ENCODE assay signal across 19 cellular contexts in genomic region chr14:21993070-21993469, GRCh38.
A peak's percentile ranks its signal among the peaks of the same experiment; 100 is the strongest.
DNase-seq lines count a peak whose midpoint lies in the region; ATAC-seq and TF ChIP-seq lines count a peak whose summit lies in the region.
"Had no signal": no experiment of that assay in that cellular context is flagged by ENCODE, and none has a peak within 500 bp of the region (broad histone marks: within the 10 kb centered on the region; RNA-seq: fewer than 3 reads in every experiment).

No MANE protein-coding gene starts in this region.

- TF ChIP-seq CTCF in upper lobe of right lung (IDR thresholded peaks at IDR 0.05): no peak

- no peaks in the 10 kb centered on the region for H3K36me3 Mint-ChIP-seq in T-helper 1 cell treated with Interleukin-12 subunit alpha and Interleukin-12 subunit beta and Interleukin-4 antibody, amounts not matched to agents 30 μg/mL and 1 μg/mL, for 36 hours (ENCODE audit: low read depth)
- H3K36me3 Mint-ChIP-seq in activated naive CD4-positive, alpha-beta T cell treated with anti-CD3 and anti-CD28 coated beads, Interleukin-2, amount 10 ng/mL, durations not matched to agents 7 days and 5 days: peaks cover 4% of the 10 kb centered on the region
- no peaks in the 10 kb centered on the region for H3K36me3 Mint-ChIP-seq in activated T-helper 1 cell treated with anti-CD3 and anti-CD28 coated beads, Interleukin-12 subunit alpha, Interleukin-12 subunit beta, Interleukin-2, Interleukin-4 antibody, amounts not matched to agents 30 ng/mL and 10 ng/mL and 1 ng/mL, durations not matched to agents 14 hours and 24 hours and 36 hours (ENCODE audit: low read depth)

- H3K27ac ChIP-seq in upper lobe of right lung: no peak overlapping the region
- H3K27ac ChIP-seq: 22Rv1; BLaER1 treated with 17β-estradiol and CSF1 and Interleukin-3, amounts not matched to agents 10 nM and 100 nM had no signal

- no peaks in the 10 kb centered on the region for H3K4me1 ChIP-seq in upper lobe of right lung

- CTCF ChIA-PET in activated naive CD4-positive, alpha-beta T cell treated with anti-CD3 and anti-CD28 coated beads, Interleukin-2, amount 10 ng/mL, durations not matched to agents 7 days and 5 days (lab: Charles Lee): interaction anchor here (1.2 to 7.0 kb wide), 4 partner anchors 14 to 577 kb away, joined by 3 to 69 read pairs (median 5); no protein-coding TSS in a partner anchor

- DNase-seq in T-helper 1 cell: no peak
- DNase-seq in activated naive CD4-positive, alpha-beta T cell treated with anti-CD3 and anti-CD28 coated beads, Interleukin-2, amount 10 ng/mL, durations not matched to agents 7 days and 5 days: no peak
- DNase-seq in activated naive CD4-positive, alpha-beta T cell (lab: John Stamatoyannopoulos, UW): no peak
- no peak for DNase-seq in activated T-helper 1 cell treated with anti-CD3 and anti-CD28 coated beads, Interleukin-12 subunit alpha, Interleukin-12 subunit beta, Interleukin-2, Interleukin-4 antibody, amounts not matched to agents 30 ng/mL and 10 ng/mL and 1 ng/mL, durations not matched to agents 14 hours and 24 hours and 36 hours (ENCODE audit: low spot score)
- DNase-seq in upper lobe of right lung: no peak
- DNase-seq in NCI-H1436 treated with DMSO at 0.1 percent for 48 hours (lab: John Stamatoyannopoulos, UW): no peak
- DNase-seq in T-helper 9 cell: no peak
- DNase-seq: H7, Karpas-422, MM.1S, NCI-H1105 treated with DMSO at 0.1 percent for 48 hours, NCI-H187 treated with DMSO at 0.1 percent for 48 hours, NCI-H446 treated with DMSO at 0.1 percent for 48 hours, NCI-H774 had no signal

- H3K4me1 Mint-ChIP-seq in T-helper 1 cell treated with Interleukin-12 subunit alpha and Interleukin-12 subunit beta and Interleukin-4 antibody, amounts not matched to agents 30 μg/mL and 1 μg/mL, for 36 hours (ENCODE audit: low read depth): peaks cover 33% of the 10 kb centered on the region
- H3K4me1 Mint-ChIP-seq in activated naive CD4-positive, alpha-beta T cell treated with anti-CD3 and anti-CD28 coated beads, Interleukin-2, amount 10 ng/mL, durations not matched to agents 7 days and 5 days: peaks cover 45% of the 10 kb centered on the region
- peaks cover 30% of the 10 kb centered on the region for H3K4me1 Mint-ChIP-seq in activated T-helper 1 cell treated with anti-CD3 and anti-CD28 coated beads, Interleukin-12 subunit alpha, Interleukin-12 subunit beta, Interleukin-2, Interleukin-4 antibody, amounts not matched to agents 30 ng/mL and 10 ng/mL and 1 ng/mL, durations not matched to agents 14 hours and 24 hours and 36 hours (ENCODE audit: low read depth)

- no peak overlapping the region for H3K4me3 ChIP-seq in upper lobe of right lung
- H3K4me3 ChIP-seq: BLaER1 treated with 17β-estradiol and CSF1 and Interleukin-3, amounts not matched to agents 10 nM and 100 nM had no signal

- no peaks in the 10 kb centered on the region for H3K9me3 ChIP-seq in upper lobe of right lung
- H3K9me3 ChIP-seq: BLaER1 treated with 17β-estradiol and CSF1 and Interleukin-3, amounts not matched to agents 10 nM and 100 nM had no signal

- H3K4me3 Mint-ChIP-seq in T-helper 1 cell treated with Interleukin-12 subunit alpha and Interleukin-12 subunit beta and Interleukin-4 antibody, amounts not matched to agents 30 μg/mL and 1 μg/mL, for 36 hours: peak overlapping the region; percentile 52
- peak overlapping the region; percentile 52 for H3K4me3 Mint-ChIP-seq in activated naive CD4-positive, alpha-beta T cell treated with anti-CD3 and anti-CD28 coated beads, Interleukin-2, amount 10 ng/mL, durations not matched to agents 7 days and 5 days
- peak overlapping the region; percentile 48 for H3K4me3 Mint-ChIP-seq in activated T-helper 1 cell treated with anti-CD3 and anti-CD28 coated beads, Interleukin-12 subunit alpha, Interleukin-12 subunit beta, Interleukin-2, Interleukin-4 antibody, amounts not matched to agents 30 ng/mL and 10 ng/mL and 1 ng/mL, durations not matched to agents 14 hours and 24 hours and 36 hours

- intact Hi-C loops in activated T-helper 1 cell treated with anti-CD3 and anti-CD28 coated beads, Interleukin-12 subunit alpha, Interleukin-12 subunit beta, Interleukin-2, Interleukin-4 antibody, amounts not matched to agents 30 ng/mL and 10 ng/mL and 1 ng/mL, durations not matched to agents 14 hours and 24 hours and 36 hours (cut with micrococcal nuclease): loop anchor here (5.0 to 10.0 kb wide), 2 partner anchors 514 to 862 kb away; no protein-coding TSS in a partner anchor
- intact Hi-C loops in upper lobe of right lung (cut with DNase I): no loop called here

- no peaks in the 10 kb centered on the region for H3K36me3 ChIP-seq in upper lobe of right lung
- H3K36me3 ChIP-seq: BLaER1 treated with 17β-estradiol and CSF1 and Interleukin-3, amounts not matched to agents 10 nM and 100 nM had no signal

- no peaks in the 10 kb centered on the region for H3K9me3 Mint-ChIP-seq in T-helper 1 cell treated with Interleukin-12 subunit alpha and Interleukin-12 subunit beta and Interleukin-4 antibody, amounts not matched to agents 30 μg/mL and 1 μg/mL, for 36 hours
- no peaks in the 10 kb centered on the region for H3K9me3 Mint-ChIP-seq in activated naive CD4-positive, alpha-beta T cell treated with anti-CD3 and anti-CD28 coated beads, Interleukin-2, amount 10 ng/mL, durations not matched to agents 7 days and 5 days
- no peaks in the 10 kb centered on the region for H3K9me3 Mint-ChIP-seq in activated T-helper 1 cell treated with anti-CD3 and anti-CD28 coated beads, Interleukin-12 subunit alpha, Interleukin-12 subunit beta, Interleukin-2, Interleukin-4 antibody, amounts not matched to agents 30 ng/mL and 10 ng/mL and 1 ng/mL, durations not matched to agents 14 hours and 24 hours and 36 hours

- H3K27me3 Mint-ChIP-seq in T-helper 1 cell treated with Interleukin-12 subunit alpha and Interleukin-12 subunit beta and Interleukin-4 antibody, amounts not matched to agents 30 μg/mL and 1 μg/mL, for 36 hours (ENCODE audit: low read depth): peaks cover 6% of the 10 kb centered on the region
- peaks cover 10% of the 10 kb centered on the region for H3K27me3 Mint-ChIP-seq in activated naive CD4-positive, alpha-beta T cell treated with anti-CD3 and anti-CD28 coated beads, Interleukin-2, amount 10 ng/mL, durations not matched to agents 7 days and 5 days
- H3K27me3 Mint-ChIP-seq in activated T-helper 1 cell treated with anti-CD3 and anti-CD28 coated beads, Interleukin-12 subunit alpha, Interleukin-12 subunit beta, Interleukin-2, Interleukin-4 antibody, amounts not matched to agents 30 ng/mL and 10 ng/mL and 1 ng/mL, durations not matched to agents 14 hours and 24 hours and 36 hours (ENCODE audit: insufficient read depth): peaks cover 3% of the 10 kb centered on the region

- no peak for ATAC-seq in upper lobe of right lung
- ATAC-seq: Panc1, Right ventricle myocardium inferior had no signal

- H3K27ac Mint-ChIP-seq in T-helper 1 cell treated with Interleukin-12 subunit alpha and Interleukin-12 subunit beta and Interleukin-4 antibody, amounts not matched to agents 30 μg/mL and 1 μg/mL, for 36 hours: peak overlapping the region; percentile 65
- H3K27ac Mint-ChIP-seq in activated naive CD4-positive, alpha-beta T cell treated with anti-CD3 and anti-CD28 coated beads, Interleukin-2, amount 10 ng/mL, durations not matched to agents 7 days and 5 days: peak overlapping the region; percentile 78
- H3K27ac Mint-ChIP-seq in activated T-helper 1 cell treated with anti-CD3 and anti-CD28 coated beads, Interleukin-12 subunit alpha, Interleukin-12 subunit beta, Interleukin-2, Interleukin-4 antibody, amounts not matched to agents 30 ng/mL and 10 ng/mL and 1 ng/mL, durations not matched to agents 14 hours and 24 hours and 36 hours: peak overlapping the region; percentile 52

- peaks cover 16% of the 10 kb centered on the region for H3K27me3 ChIP-seq in upper lobe of right lung
- H3K27me3 ChIP-seq: BLaER1 treated with 17β-estradiol and CSF1 and Interleukin-3, amounts not matched to agents 10 nM and 100 nM had no signal
